ENCODE assay signal across 8 cellular contexts in the genomic region with DNA sequence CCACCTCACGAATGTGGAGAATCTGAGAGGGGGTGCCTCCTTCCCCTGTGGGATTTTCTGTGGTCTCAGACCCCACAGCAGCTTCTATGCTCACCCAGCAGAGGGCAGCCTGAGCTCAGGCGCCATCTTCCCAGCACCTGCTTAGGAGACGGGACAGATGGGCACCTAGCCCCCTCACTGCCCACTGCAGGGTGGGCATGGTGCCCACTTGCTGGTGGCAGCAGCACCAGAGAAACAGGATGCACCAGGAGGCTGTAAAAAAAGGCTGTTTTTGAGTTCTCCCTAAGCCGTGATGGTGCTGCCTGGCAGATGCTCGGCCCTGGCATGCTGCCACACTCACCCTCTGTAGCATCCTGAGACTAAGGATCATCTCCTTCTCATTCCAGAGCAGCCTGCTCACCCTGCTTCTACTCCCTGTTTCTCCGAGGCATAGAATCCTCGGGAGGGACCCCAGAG. TPM values are rescaled to one million over a fixed set of nuclear protein-coding genes. Genes with fewer than 3 reads are reported as not detected.
DNase-seq lines count a peak whose midpoint lies in the region; ATAC-seq and TF ChIP-seq lines count a peak whose summit lies in the region.

No MANE protein-coding gene starts in this region.

- no peaks in the 10 kb centered on the region for H3K27me3 ChIP-seq in adrenal gland
- H3K27me3 ChIP-seq in heart right ventricle = peaks cover 0 to 8% (median 0%) of the 10 kb centered on the region in 7 donors
- H3K27me3 ChIP-seq in rectal smooth muscle tissue (ENCODE audit: control insufficient read depth, insufficient read depth, low read length) = no peaks in the 10 kb centered on the region

- intact Hi-C loops in adrenal gland (cut with DNase I) (loop anchor here (5.0 to 10.0 kb wide), 4 partner anchors 58 to 101 kb away; partner anchors contain the start of gene NT5DC4 (in 1 of the 2)), heart right ventricle (cut with DNase I) (loop anchor here in 9 of 10 donors (2.0 to 10.0 kb wide), 9 partner anchors 18 to 101 kb away; partner anchors contain the start of genes NT5DC4 (in 1 of the 9) and SLC20A1 (in 1 of the 9))

- H3K4me1 ChIP-seq in adrenal gland (replicated peaks in 1 of 2) = peaks cover 0 to 17% of the 10 kb centered on the region in 2 donors
- peaks cover 0 to 86% (median 17%) of the 10 kb centered on the region in 9 donors for H3K4me1 ChIP-seq in heart right ventricle
- peaks cover 4% of the 10 kb centered on the region for H3K4me1 ChIP-seq in rectal smooth muscle tissue (ENCODE audit: control insufficient read depth, insufficient read depth, low read length)

- H3K4me3 ChIP-seq in adrenal gland (no peak overlapping the region), heart right ventricle (peak overlapping the region in 4 of 10 donors; percentile 2 to 33 (median 24)), rectal smooth muscle tissue (ENCODE audit: low read length) (peak overlapping the region; percentile 49)

- 6 to 19% (median 10%) methylated on average over 2 to 7 of the region's 7 CpGs for WGBS in adrenal gland, 4 donors
- 13 to 14% methylated on average over 7 of the region's 7 CpGs for WGBS in heart right ventricle, 2 donors

- no peaks in the 10 kb centered on the region for H3K9me3 ChIP-seq in adrenal gland (replicated peaks in 1 of 3)
- no peaks in the 10 kb centered on the region for H3K9me3 ChIP-seq in heart right ventricle

- no peak for TF ChIP-seq POLR2A in adrenal gland (IDR thresholded peaks at IDR 0.05)

- no peaks in the 10 kb centered on the region for H3K36me3 ChIP-seq in adrenal gland (replicated peaks in 1 of 2)
- H3K36me3 ChIP-seq in heart right ventricle = no peaks in the 10 kb centered on the region
- no peaks in the 10 kb centered on the region for H3K36me3 ChIP-seq in rectal smooth muscle tissue (ENCODE audit: control insufficient read depth, insufficient read depth, low read length)

- H3K9ac ChIP-seq in rectal smooth muscle tissue (ENCODE audit: low read length) = no peak overlapping the region

- ATAC-seq in heart right ventricle = peak; percentile 67 to 86 (median 78)

- DNase-seq in NCI-H2227 (lab: John Stamatoyannopoulos, UW; ENCODE audit: unreplicated experiment) (peak; percentile 72), NCI-H2227 treated with DMSO at 0.1 percent for 48 hours (lab: John Stamatoyannopoulos, UW) (no peak), T follicular helper cell (ENCODE audit: low read depth) (peak; percentile 41), adrenal gland (peak; percentile 47 to 70 (median 58)), heart right ventricle (peak; percentile 54 to 58), NCI-H2107 treated with DMSO at 0.1 percent for 48 hours (lab: John Stamatoyannopoulos, UW; ENCODE audit: unreplicated experiment) (no peak)

- TF ChIP-seq CTCF in LNCAP (IDR thresholded peaks at IDR 0.05) = peak; percentile 91
- TF ChIP-seq CTCF in adrenal gland (IDR thresholded peaks at IDR 0.05) = peak; percentile 66 to 89 (median 82)
- peak; percentile 70 to 92 (median 85) for TF ChIP-seq CTCF in heart right ventricle (IDR thresholded peaks at IDR 0.05)

- H3K27ac ChIP-seq in adrenal gland = peak overlapping the region in 3 of 5 donors; percentile 18 to 79 (median 68)
- peak overlapping the region; percentile 32 to 88 (median 76) for H3K27ac ChIP-seq in heart right ventricle
- peak overlapping the region; percentile 70 for H3K27ac ChIP-seq in rectal smooth muscle tissue (ENCODE audit: low read depth, low read length)

RNA-seq across cellular contexts. Expression of gene SLC20A1, which starts 19.1 kb away (rescaled TPM):
- total RNA-seq in adrenal gland = 10 to 100 TPM in 6 of 8 donors, 1 to 10 TPM in 2; 6.9 to 24.8 (median 19.5) TPM
- 10 to 100 TPM; 14.1 to 23.8 (median 20.8) TPM for polyA plus RNA-seq in adrenal gland
- total RNA-seq in heart right ventricle = 10 to 100 TPM; 10.8 to 21.3 (median 13.2) TPM
- 10 to 100 TPM in 1 of 2 donors, 1 to 10 TPM in 1; 9.9 to 14.3 TPM for polyA plus RNA-seq in heart right ventricle

RNA-seq across cellular contexts. Expression of gene CHCHD5, which starts 42.2 kb away (rescaled TPM):
- total RNA-seq in adrenal gland = 10 to 100 TPM; 19.1 to 56.5 (median 35.9) TPM
- polyA plus RNA-seq in adrenal gland = 10 to 100 TPM in 2 of 3 donors, 1 to 10 TPM in 1; 8.9 to 34.3 (median 29.9) TPM
- total RNA-seq in heart right ventricle = 10 to 100 TPM; 20.8 to 30.3 (median 25.0) TPM
- polyA plus RNA-seq in heart right ventricle = 10 to 100 TPM; 15.0 to 36.2 TPM

Comparison
In these comparisons a context has a peak if more than half of its experiments do, and no peak if none do; other contexts are left out.
1. DNase-seq: peak in NCI-H2227 (single experiment), T follicular helper cell (single experiment), adrenal gland (7 of 7) and heart right ventricle (2 of 2); none in NCI-H2227 treated with DMSO at 0.1 percent for 48 hours (single experiment) and NCI-H2107 treated with DMSO at 0.1 percent for 48 hours (single experiment).
2. Peak in every context shown above with its lines, with median percentiles within 50 percentile points of each other: CTCF ChIP-seq and H3K27ac ChIP-seq.